1 cellular context compared by ENCODE assay signal in the genomic region with DNA sequence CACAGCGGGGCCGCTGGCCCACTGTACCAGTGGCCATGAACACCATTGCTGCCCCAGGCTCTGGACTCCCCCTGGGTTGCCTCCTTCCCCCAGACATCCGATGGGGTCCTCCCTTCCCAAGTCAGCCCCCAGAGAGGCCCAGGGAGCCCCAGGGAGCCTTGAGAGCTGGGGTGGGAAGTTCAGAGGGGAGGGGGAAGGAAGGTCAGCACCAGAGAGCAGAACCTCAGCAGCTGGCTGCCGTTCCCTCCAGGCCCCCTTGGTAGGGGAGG.
TF ChIP-seq lines count a peak whose summit lies in the region.

No MANE protein-coding gene starts in this region.

TF ChIP-seq in WTC11, 78 proteins besides CTCF, POLR2A, EP300 and RAD21 (continued from another document):
- TF ChIP-seq, protein P1, sequence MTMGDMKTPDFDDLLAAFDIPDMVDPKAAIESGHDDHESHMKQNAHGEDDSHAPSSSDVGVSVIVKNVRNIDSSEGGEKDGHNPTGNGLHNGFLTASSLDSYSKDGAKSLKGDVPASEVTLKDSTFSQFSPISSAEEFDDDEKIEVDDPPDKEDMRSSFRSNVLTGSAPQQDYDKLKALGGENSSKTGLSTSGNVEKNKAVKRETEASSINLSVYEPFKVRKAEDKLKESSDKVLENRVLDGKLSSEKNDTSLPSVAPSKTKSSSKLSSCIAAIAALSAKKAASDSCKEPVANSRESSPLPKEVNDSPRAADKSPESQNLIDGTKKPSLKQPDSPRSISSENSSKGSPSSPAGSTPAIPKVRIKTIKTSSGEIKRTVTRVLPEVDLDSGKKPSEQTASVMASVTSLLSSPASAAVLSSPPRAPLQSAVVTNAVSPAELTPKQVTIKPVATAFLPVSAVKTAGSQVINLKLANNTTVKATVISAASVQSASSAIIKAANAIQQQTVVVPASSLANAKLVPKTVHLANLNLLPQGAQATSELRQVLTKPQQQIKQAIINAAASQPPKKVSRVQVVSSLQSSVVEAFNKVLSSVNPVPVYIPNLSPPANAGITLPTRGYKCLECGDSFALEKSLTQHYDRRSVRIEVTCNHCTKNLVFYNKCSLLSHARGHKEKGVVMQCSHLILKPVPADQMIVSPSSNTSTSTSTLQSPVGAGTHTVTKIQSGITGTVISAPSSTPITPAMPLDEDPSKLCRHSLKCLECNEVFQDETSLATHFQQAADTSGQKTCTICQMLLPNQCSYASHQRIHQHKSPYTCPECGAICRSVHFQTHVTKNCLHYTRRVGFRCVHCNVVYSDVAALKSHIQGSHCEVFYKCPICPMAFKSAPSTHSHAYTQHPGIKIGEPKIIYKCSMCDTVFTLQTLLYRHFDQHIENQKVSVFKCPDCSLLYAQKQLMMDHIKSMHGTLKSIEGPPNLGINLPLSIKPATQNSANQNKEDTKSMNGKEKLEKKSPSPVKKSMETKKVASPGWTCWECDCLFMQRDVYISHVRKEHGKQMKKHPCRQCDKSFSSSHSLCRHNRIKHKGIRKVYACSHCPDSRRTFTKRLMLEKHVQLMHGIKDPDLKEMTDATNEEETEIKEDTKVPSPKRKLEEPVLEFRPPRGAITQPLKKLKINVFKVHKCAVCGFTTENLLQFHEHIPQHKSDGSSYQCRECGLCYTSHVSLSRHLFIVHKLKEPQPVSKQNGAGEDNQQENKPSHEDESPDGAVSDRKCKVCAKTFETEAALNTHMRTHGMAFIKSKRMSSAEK (CRISPR knock-in tag; IDR thresholded peaks at IDR 0.05; ENCODE audit: borderline replicate concordance), result no peak
